Comparison of ENCODE assay signal across 1 cellular context in genomic region chr6:18211338-18211737, GRCh38.
TF ChIP-seq lines count a peak whose summit lies in the region.

No MANE protein-coding gene starts in this region.

TF ChIP-seq in WTC11, 78 proteins besides CTCF, POLR2A, EP300 and RAD21 (continued from another document):
- no peak for TF ChIP-seq AFF4 (CRISPR knock-in tag; IDR thresholded peaks at IDR 0.05; ENCODE audit: borderline replicate concordance)
TF ChIP-seq in WTC11: peak in this region for 0.
